Comparison of ENCODE assay signal across 14 cellular contexts in genomic region chrX:71225661-71226060, GRCh38.
DNase-seq lines count a peak whose midpoint lies in the region; ATAC-seq lines count a peak whose summit lies in the region.
"Had no signal": no experiment of that assay in that cellular context is flagged by ENCODE, and none has a peak within 500 bp of the region (broad histone marks: within the 10 kb centered on the region; RNA-seq: fewer than 3 reads in every experiment).

No MANE protein-coding gene starts in this region.

- H3K27ac ChIP-seq in substantia nigra (ENCODE audit: low read depth, low read length, poor library complexity, severe bottlenecking): peak overlapping the region; percentile 93

- DNase-seq in EH (ENCODE audit: low read depth) (peak; percentile 35), KBM-7 (peak; percentile 32), globus pallidus (ENCODE audit: low spot score) (peak; percentile 3), substantia nigra (lab: John Stamatoyannopoulos, UW) (peak in 1 of 49 donors; percentile 0), NCI-H2081 treated with DMSO at 0.1 percent for 48 hours (lab: John Stamatoyannopoulos, UW) (no peak), activated T-cell treated with anti-CD3 and anti-CD28 coated beads for 4 hours (no peak)
- DNase-seq: C1 segment of cervical spinal cord, Calu3, DMS79, H9, NCI-H1092 treated with DMSO at 0.1 percent for 48 hours, NCI-H1694 treated with DMSO at 0.1 percent for 48 hours, NCI-H446 had no signal

- ATAC-seq in HG03469 (IDR thresholded peaks at IDR 0.05; ENCODE audit: unreplicated experiment): no peak

- in situ Hi-C loops in KBM-7 (cut with MboI; ENCODE audit: low pct_unique_long_range_greater_than_20kb, low sequenced_read_pairs): no loop called here

Comparison
In these comparisons a context has a peak if more than half of its experiments do, and no peak if none do; other contexts are left out.
1. DNase-seq: peak in EH (single experiment), KBM-7 (single experiment) and globus pallidus (single experiment); none in NCI-H2081 treated with DMSO at 0.1 percent for 48 hours (single experiment) and activated T-cell treated with anti-CD3 and anti-CD28 coated beads for 4 hours (single experiment).